Comparison of ENCODE assay signal across 1 cellular context in the genomic region with DNA sequence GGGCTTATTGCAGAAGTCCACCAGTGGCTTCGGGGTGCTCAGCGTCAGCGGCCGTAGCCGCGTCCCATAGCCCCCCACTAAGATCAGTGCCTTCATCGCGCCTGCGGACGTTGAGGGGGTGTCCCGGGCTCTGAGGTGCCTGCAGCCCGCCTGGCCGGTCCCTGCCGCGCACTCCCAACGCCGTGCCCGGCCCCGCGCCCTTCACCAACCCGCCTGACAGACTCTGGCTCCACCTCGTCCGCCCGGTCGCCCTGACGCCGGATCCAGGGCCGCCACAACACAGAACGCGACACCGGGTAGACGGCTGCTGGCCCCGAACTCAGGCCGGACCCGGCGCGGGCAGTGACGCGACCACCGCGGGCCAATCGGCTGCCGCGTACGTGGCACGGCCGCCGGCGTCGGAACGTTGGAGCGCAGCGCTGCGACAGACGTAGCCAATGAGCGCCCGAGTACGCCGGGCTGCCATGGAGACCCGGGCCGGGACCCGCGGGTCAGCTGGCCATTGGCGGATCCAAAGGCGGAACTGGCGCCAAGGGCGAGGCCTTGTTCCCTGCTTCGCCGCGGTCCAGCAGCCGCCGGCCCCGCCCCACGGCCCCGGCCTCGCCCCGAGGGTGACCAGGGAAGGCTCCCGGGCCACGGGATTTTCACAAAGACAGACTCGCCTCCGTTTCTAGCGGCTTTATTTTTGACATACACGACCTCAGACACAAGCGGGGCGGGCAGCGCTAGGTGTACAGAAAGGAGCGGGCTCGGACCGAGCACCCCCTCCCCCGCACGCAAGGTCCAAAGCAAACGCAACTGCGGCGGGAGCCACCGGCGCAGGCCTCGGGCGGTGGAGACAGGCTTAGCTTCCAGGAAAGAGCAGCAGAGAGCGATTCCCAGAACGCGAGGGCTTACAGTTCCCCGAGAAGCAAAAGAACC.
TF ChIP-seq lines count a peak whose summit lies in the region.

Gene GMPPB (minus strand): TSS at position 321 of the 921 bp plus-strand sequence. CDS start 225 bp downstream, at position 96.

TF ChIP-seq in K562, 482 proteins besides CTCF, POLR2A, EP300 and RAD21 (continued from another document and continues in another):
- TF ChIP-seq, protein P1, sequence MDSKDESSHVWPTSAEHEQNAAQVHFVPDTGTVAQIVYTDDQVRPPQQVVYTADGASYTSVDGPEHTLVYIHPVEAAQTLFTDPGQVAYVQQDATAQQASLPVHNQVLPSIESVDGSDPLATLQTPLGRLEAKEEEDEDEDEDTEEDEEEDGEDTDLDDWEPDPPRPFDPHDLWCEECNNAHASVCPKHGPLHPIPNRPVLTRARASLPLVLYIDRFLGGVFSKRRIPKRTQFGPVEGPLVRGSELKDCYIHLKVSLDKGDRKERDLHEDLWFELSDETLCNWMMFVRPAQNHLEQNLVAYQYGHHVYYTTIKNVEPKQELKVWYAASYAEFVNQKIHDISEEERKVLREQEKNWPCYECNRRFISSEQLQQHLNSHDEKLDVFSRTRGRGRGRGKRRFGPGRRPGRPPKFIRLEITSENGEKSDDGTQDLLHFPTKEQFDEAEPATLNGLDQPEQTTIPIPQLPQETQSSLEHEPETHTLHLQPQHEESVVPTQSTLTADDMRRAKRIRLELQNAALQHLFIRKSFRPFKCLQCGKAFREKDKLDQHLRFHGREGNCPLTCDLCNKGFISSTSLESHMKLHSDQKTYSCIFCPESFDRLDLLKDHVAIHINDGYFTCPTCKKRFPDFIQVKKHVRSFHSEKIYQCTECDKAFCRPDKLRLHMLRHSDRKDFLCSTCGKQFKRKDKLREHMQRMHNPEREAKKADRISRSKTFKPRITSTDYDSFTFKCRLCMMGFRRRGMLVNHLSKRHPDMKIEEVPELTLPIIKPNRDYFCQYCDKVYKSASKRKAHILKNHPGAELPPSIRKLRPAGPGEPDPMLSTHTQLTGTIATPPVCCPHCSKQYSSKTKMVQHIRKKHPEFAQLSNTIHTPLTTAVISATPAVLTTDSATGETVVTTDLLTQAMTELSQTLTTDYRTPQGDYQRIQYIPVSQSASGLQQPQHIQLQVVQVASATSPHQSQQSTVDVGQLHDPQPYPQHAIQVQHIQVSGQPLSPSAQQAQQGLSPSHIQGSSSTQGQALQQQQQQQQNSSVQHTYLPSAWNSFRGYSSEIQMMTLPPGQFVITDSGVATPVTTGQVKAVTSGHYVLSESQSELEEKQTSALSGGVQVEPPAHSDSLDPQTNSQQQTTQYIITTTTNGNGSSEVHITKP (IDR thresholded peaks at IDR 0.05; ENCODE audit: partially characterized antibody) = no peak
- TF ChIP-seq ELF2 (CRISPR knock-in tag; IDR thresholded peaks at IDR 0.05) = 0 out of 2 replicates have a peak, but pooled peaks have one; percentile 36
- no peak for TF ChIP-seq FOXJ2 (tag; IDR thresholded peaks at IDR 0.05)
- peak; percentile 26 for TF ChIP-seq DACH1 (IDR thresholded peaks at IDR 0.05; ENCODE audit: partially characterized antibody)
- no peak for TF ChIP-seq ADNP (tag; IDR thresholded peaks at IDR 0.05)
- TF ChIP-seq MTA2 (IDR thresholded peaks at IDR 0.05; ENCODE audit: low read depth) = no peak
- TF ChIP-seq, protein P2, sequence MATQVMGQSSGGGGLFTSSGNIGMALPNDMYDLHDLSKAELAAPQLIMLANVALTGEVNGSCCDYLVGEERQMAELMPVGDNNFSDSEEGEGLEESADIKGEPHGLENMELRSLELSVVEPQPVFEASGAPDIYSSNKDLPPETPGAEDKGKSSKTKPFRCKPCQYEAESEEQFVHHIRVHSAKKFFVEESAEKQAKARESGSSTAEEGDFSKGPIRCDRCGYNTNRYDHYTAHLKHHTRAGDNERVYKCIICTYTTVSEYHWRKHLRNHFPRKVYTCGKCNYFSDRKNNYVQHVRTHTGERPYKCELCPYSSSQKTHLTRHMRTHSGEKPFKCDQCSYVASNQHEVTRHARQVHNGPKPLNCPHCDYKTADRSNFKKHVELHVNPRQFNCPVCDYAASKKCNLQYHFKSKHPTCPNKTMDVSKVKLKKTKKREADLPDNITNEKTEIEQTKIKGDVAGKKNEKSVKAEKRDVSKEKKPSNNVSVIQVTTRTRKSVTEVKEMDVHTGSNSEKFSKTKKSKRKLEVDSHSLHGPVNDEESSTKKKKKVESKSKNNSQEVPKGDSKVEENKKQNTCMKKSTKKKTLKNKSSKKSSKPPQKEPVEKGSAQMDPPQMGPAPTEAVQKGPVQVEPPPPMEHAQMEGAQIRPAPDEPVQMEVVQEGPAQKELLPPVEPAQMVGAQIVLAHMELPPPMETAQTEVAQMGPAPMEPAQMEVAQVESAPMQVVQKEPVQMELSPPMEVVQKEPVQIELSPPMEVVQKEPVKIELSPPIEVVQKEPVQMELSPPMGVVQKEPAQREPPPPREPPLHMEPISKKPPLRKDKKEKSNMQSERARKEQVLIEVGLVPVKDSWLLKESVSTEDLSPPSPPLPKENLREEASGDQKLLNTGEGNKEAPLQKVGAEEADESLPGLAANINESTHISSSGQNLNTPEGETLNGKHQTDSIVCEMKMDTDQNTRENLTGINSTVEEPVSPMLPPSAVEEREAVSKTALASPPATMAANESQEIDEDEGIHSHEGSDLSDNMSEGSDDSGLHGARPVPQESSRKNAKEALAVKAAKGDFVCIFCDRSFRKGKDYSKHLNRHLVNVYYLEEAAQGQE (CRISPR knock-in tag; IDR thresholded peaks at IDR 0.05; ENCODE audit: low read depth) = peak; percentile 40; the same call in 1 of the 2 replicates
- peak; percentile 39 for TF ChIP-seq SP2 (IDR thresholded peaks at IDR 0.05; ENCODE audit: extremely low read depth, low read depth, low read length, poor library complexity, severe bottlenecking)
- TF ChIP-seq, protein P3, sequence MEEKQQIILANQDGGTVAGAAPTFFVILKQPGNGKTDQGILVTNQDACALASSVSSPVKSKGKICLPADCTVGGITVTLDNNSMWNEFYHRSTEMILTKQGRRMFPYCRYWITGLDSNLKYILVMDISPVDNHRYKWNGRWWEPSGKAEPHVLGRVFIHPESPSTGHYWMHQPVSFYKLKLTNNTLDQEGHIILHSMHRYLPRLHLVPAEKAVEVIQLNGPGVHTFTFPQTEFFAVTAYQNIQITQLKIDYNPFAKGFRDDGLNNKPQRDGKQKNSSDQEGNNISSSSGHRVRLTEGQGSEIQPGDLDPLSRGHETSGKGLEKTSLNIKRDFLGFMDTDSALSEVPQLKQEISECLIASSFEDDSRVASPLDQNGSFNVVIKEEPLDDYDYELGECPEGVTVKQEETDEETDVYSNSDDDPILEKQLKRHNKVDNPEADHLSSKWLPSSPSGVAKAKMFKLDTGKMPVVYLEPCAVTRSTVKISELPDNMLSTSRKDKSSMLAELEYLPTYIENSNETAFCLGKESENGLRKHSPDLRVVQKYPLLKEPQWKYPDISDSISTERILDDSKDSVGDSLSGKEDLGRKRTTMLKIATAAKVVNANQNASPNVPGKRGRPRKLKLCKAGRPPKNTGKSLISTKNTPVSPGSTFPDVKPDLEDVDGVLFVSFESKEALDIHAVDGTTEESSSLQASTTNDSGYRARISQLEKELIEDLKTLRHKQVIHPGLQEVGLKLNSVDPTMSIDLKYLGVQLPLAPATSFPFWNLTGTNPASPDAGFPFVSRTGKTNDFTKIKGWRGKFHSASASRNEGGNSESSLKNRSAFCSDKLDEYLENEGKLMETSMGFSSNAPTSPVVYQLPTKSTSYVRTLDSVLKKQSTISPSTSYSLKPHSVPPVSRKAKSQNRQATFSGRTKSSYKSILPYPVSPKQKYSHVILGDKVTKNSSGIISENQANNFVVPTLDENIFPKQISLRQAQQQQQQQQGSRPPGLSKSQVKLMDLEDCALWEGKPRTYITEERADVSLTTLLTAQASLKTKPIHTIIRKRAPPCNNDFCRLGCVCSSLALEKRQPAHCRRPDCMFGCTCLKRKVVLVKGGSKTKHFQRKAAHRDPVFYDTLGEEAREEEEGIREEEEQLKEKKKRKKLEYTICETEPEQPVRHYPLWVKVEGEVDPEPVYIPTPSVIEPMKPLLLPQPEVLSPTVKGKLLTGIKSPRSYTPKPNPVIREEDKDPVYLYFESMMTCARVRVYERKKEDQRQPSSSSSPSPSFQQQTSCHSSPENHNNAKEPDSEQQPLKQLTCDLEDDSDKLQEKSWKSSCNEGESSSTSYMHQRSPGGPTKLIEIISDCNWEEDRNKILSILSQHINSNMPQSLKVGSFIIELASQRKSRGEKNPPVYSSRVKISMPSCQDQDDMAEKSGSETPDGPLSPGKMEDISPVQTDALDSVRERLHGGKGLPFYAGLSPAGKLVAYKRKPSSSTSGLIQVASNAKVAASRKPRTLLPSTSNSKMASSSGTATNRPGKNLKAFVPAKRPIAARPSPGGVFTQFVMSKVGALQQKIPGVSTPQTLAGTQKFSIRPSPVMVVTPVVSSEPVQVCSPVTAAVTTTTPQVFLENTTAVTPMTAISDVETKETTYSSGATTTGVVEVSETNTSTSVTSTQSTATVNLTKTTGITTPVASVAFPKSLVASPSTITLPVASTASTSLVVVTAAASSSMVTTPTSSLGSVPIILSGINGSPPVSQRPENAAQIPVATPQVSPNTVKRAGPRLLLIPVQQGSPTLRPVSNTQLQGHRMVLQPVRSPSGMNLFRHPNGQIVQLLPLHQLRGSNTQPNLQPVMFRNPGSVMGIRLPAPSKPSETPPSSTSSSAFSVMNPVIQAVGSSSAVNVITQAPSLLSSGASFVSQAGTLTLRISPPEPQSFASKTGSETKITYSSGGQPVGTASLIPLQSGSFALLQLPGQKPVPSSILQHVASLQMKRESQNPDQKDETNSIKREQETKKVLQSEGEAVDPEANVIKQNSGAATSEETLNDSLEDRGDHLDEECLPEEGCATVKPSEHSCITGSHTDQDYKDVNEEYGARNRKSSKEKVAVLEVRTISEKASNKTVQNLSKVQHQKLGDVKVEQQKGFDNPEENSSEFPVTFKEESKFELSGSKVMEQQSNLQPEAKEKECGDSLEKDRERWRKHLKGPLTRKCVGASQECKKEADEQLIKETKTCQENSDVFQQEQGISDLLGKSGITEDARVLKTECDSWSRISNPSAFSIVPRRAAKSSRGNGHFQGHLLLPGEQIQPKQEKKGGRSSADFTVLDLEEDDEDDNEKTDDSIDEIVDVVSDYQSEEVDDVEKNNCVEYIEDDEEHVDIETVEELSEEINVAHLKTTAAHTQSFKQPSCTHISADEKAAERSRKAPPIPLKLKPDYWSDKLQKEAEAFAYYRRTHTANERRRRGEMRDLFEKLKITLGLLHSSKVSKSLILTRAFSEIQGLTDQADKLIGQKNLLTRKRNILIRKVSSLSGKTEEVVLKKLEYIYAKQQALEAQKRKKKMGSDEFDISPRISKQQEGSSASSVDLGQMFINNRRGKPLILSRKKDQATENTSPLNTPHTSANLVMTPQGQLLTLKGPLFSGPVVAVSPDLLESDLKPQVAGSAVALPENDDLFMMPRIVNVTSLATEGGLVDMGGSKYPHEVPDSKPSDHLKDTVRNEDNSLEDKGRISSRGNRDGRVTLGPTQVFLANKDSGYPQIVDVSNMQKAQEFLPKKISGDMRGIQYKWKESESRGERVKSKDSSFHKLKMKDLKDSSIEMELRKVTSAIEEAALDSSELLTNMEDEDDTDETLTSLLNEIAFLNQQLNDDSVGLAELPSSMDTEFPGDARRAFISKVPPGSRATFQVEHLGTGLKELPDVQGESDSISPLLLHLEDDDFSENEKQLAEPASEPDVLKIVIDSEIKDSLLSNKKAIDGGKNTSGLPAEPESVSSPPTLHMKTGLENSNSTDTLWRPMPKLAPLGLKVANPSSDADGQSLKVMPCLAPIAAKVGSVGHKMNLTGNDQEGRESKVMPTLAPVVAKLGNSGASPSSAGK (IDR thresholded peaks at IDR 0.05) = peak; percentile 73
- peak; percentile 97 for TF ChIP-seq POLR2G (IDR thresholded peaks at IDR 0.05; ENCODE audit: low read depth, low read length)
- TF ChIP-seq HNRNPH1 (optimal IDR thresholded peaks at IDR 0.05; ENCODE audit: low read depth, low read length) = no peak
- peak; percentile 52 for TF ChIP-seq CCNT2 (IDR thresholded peaks at IDR 0.05; ENCODE audit: borderline replicate concordance, extremely low read depth, insufficient read length, low read depth, low read length)
- TF ChIP-seq GATAD2B (IDR thresholded peaks at IDR 0.05; ENCODE audit: borderline replicate concordance) = no peak
- TF ChIP-seq, protein P4, sequence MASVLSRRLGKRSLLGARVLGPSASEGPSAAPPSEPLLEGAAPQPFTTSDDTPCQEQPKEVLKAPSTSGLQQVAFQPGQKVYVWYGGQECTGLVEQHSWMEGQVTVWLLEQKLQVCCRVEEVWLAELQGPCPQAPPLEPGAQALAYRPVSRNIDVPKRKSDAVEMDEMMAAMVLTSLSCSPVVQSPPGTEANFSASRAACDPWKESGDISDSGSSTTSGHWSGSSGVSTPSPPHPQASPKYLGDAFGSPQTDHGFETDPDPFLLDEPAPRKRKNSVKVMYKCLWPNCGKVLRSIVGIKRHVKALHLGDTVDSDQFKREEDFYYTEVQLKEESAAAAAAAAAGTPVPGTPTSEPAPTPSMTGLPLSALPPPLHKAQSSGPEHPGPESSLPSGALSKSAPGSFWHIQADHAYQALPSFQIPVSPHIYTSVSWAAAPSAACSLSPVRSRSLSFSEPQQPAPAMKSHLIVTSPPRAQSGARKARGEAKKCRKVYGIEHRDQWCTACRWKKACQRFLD (CRISPR knock-in tag; IDR thresholded peaks at IDR 0.05) = no peak
- no peak for TF ChIP-seq RREB1 (CRISPR knock-in tag; IDR thresholded peaks at IDR 0.05)
- no peak; the same call in 1 of the 2 replicates for TF ChIP-seq NCOR1 (IDR thresholded peaks at IDR 0.05)
- no peak for TF ChIP-seq TCF3 (CRISPR knock-in tag; IDR thresholded peaks at IDR 0.05)
- no peak for TF ChIP-seq ZNF184 (CRISPR knock-in tag; IDR thresholded peaks at IDR 0.05)
- TF ChIP-seq XRCC5 (IDR thresholded peaks at IDR 0.05; ENCODE audit: low read depth, low read length) = no peak
